ENCODE assay signal across 1 cellular context in the genomic region with DNA sequence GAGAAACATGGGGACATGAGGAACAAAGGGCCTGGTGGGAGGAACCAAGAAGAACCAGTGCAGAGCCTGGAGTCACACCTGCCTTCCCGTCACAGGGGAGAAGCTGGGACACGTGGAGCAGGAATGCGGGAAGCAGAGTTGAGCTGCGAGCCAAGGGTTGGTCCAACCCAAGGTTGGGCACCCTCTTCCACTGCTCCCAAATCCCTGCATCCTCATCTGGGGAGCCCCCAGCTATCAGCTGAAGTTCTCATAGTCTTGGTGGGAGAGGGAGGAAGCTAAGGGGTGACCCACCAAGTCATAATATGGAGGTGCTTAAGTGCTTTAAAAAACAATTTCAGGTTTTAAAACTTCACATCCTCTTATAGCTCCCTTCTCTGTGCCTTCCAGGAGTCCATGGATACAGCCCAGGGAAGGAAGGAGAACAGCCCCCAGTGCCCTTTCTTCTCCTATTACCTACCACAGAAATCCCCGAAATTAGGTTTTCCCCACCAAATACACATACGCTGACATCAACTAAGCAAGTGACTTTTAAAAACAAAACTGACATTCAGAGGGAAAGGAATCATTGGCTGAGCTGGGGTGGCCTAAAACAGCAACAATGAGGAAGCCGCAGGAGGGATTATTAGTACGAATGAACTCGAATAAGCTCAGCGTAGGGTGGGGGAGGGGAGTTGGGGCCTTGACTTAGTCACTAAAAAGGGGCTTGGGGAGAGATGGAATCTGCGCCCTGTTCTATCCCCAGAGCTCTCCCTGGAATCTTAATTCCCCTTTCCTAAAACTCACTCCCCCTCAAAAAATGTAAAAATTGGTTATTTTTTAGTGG.
A peak's percentile ranks its signal among the peaks of the same experiment; 100 is the strongest.
TF ChIP-seq lines count a peak whose summit lies in the region.

No MANE protein-coding gene starts in this region.

TF ChIP-seq in A549, 52 proteins besides CTCF, POLR2A, EP300 and RAD21 (continued from another document):
- TF ChIP-seq ZSCAN20 (CRISPR knock-in tag; IDR thresholded peaks at IDR 0.05) (no peak), FOSB (CRISPR knock-in tag; IDR thresholded peaks at IDR 0.05) (peak; percentile 25; the same call in 1 of the 2 replicates), POLR2AphosphoS2 (conservative IDR thresholded peaks at IDR 0.05; ENCODE audit: low read length) (peak; percentile 80), SREBF2 (IDR thresholded peaks at IDR 0.05) (no peak), HOXA7 (CRISPR knock-in tag; IDR thresholded peaks at IDR 0.05) (peak; percentile 21; the same call in 1 of the 2 replicates), PBX3 (IDR thresholded peaks at IDR 0.05) (0 out of 2 replicates have a peak, but pooled peaks have one; percentile 32), KDM5A (IDR thresholded peaks at IDR 0.05) (no peak), EHMT2 (IDR thresholded peaks at IDR 0.05; ENCODE audit: low read depth) (no peak), JUN (IDR thresholded peaks at IDR 0.05) (0 out of 5 replicates have a peak, but pooled peaks have one; percentile 0 to 10), NFE2L2 (conservative IDR thresholded peaks at IDR 0.05; ENCODE audit: low read length) (no peak)
- TF ChIP-seq, protein P1, sequence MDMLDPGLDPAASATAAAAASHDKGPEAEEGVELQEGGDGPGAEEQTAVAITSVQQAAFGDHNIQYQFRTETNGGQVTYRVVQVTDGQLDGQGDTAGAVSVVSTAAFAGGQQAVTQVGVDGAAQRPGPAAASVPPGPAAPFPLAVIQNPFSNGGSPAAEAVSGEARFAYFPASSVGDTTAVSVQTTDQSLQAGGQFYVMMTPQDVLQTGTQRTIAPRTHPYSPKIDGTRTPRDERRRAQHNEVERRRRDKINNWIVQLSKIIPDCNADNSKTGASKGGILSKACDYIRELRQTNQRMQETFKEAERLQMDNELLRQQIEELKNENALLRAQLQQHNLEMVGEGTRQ (IDR thresholded peaks at IDR 0.05): no peak
